ENCODE assay signal across 8 cellular contexts in the genomic region with DNA sequence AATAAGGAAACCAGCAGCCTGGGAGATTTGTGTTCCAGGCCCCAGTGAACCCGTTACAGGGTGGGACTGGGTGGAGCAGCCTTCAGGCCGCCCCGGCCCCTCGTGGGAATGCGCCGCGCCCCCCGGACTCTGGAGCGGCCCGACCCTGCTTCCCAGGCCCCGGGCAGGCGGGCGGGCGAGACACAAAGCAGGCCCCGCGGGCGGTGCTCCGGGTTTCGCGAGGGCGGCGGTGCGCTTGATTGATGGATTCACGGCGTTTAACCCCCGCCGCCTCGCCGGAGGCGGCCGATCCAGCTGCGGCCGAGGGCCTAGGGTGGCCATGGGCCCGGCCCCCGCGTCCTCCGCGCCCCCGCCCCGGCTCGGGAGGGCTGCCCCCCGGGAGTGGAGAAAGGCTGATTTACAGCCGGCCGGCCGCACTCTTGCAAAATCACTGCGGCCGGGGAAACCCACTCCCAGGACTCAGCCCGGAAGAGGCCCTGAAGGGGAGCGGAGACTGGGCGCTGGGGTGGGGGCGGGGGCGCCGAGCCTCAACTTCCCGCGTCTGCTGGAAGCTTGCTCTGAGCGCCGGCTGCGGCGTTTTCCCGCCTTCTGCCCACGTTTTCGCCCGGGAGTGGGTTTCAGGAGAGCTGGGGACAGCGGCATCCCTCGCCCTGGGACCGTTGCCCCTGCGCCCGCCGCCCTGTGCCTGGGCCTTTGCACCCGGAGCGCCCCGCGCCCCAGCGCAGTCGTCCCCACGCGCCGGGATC.
A peak's percentile ranks its signal among the peaks of the same experiment; 100 is the strongest.
DNase-seq lines count a peak whose midpoint lies in the region; TF ChIP-seq lines count a peak whose summit lies in the region.

No MANE protein-coding gene starts in this region.

- WGBS in adrenal gland, 4 donors, result 12 to 44% (median 20%) methylated on average over 10 to 78 of the region's 78 CpGs

- TF ChIP-seq POLR2A in adrenal gland (IDR thresholded peaks at IDR 0.05), result no peak

- H3K4me1 ChIP-seq in adrenal gland (replicated peaks in 1 of 2), result peaks cover 10 to 40% of the 10 kb centered on the region in 2 donors
- H3K4me1 ChIP-seq in tibial artery, result peaks cover 4 to 79% (median 43%) of the 10 kb centered on the region in 4 donors

- TF ChIP-seq CTCF in adrenal gland (IDR thresholded peaks at IDR 0.05) (no peak), tibial artery (IDR thresholded peaks at IDR 0.05) (no peak), GM10266 (IDR thresholded peaks at IDR 0.05; ENCODE audit: control insufficient read depth, insufficient read depth, low read depth, missing control alignments) (no peak)

- peak overlapping the region in 1 of 4 donors; percentile 42 for H3K4me3 ChIP-seq in adrenal gland
- H3K4me3 ChIP-seq in tibial artery, result peak overlapping the region; percentile 29 to 33

- peak; percentile 61 for DNase-seq in activated CD8-positive, alpha-beta memory T cell treated with anti-CD3 and anti-CD28 coated beads for 24 hours
- DNase-seq in activated CD8-positive, alpha-beta memory T cell treated with anti-CD3 and anti-CD28 coated beads, Interleukin-2, amount 50 U/mL, for 4 hours, result no peak
- DNase-seq in adrenal gland (peak in 1 of 7 donors; percentile 25), kidney tubule cell (ENCODE audit: low spot score) (peak; percentile 33), tibial artery (peak; percentile 36 to 76), NCI-H1694 treated with DMSO at 0.1 percent for 48 hours (lab: John Stamatoyannopoulos, UW) (no peak), GM10266 (ENCODE audit: extremely low spot score) (no peak)
- DNase-seq in activated CD4-positive, CD25-positive, alpha-beta regulatory T cell treated with anti-CD3 and anti-CD28 coated beads, Interleukin-2, amount 50 U/mL, for 72 hours, result no peak

- peak overlapping the region in 3 of 5 donors; percentile 41 to 74 (median 48) for H3K27ac ChIP-seq in adrenal gland
- peak overlapping the region; percentile 83 to 93 for H3K27ac ChIP-seq in tibial artery

- H3K36me3 ChIP-seq in adrenal gland (replicated peaks in 1 of 2) (no peaks in the 10 kb centered on the region), tibial artery (no peaks in the 10 kb centered on the region)

- intact Hi-C loops in adrenal gland (cut with DNase I) (loop anchor here (5.0 to 10.0 kb wide), 3 partner anchors 285 to 598 kb away; no protein-coding TSS in a partner anchor), tibial artery (cut with DNase I; ENCODE audit: low total_unique reads) (loop anchor here (1.0 to 5.0 kb wide), 3 partner anchors 287 to 595 kb away; no protein-coding TSS in a partner anchor)

- H3K27me3 ChIP-seq in adrenal gland (peaks cover 45% of the 10 kb centered on the region), tibial artery (no peaks in the 10 kb centered on the region)

- H3K9me3 ChIP-seq in adrenal gland (replicated peaks in 1 of 3) (no peaks in the 10 kb centered on the region), tibial artery (no peaks in the 10 kb centered on the region)

Comparison
In these comparisons a context has a peak if more than half of its experiments do, and no peak if none do; other contexts are left out.
1. DNase-seq: peak in activated CD8-positive, alpha-beta memory T cell treated with anti-CD3 and anti-CD28 coated beads for 24 hours (single experiment), kidney tubule cell (single experiment) and tibial artery (2 of 2); none in activated CD8-positive, alpha-beta memory T cell treated with anti-CD3 and anti-CD28 coated beads, Interleukin-2, amount 50 U/mL, for 4 hours (single experiment), NCI-H1694 treated with DMSO at 0.1 percent for 48 hours (single experiment), GM10266 (single experiment) and activated CD4-positive, CD25-positive, alpha-beta regulatory T cell treated with anti-CD3 and anti-CD28 coated beads, Interleukin-2, amount 50 U/mL, for 72 hours (single experiment).